Comparison of ENCODE assay signal across 9 cellular contexts in the genomic region with DNA sequence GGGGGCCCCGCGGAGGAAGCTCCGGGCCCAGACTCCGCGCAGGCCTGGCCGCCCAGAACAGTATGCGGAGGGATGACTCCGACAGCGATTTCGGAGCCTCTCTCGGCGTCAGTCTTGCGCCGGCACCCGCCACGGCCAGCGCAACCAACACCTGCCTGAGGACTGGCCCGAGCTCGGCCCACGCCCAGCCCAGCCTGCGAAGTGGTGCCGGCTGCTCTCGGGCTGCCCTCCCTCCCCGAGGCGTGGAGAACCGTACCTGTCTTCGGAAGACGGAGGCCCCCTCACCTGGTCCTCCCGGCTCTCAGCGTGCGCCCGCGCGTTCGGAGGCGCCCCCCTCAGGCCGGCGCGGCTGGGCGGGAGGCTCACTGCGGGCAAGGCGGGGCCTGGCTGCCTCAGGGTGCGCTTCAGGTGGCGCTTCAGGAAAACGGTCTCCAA. TPM values are rescaled to one million over a fixed set of nuclear protein-coding genes. Genes with fewer than 3 reads are reported as not detected.
DNase-seq lines count a peak whose midpoint lies in the region; ATAC-seq, FAIRE-seq and TF ChIP-seq lines count a peak whose summit lies in the region.
"Had no signal": no experiment of that assay in that cellular context is flagged by ENCODE, and none has a peak within 500 bp of the region (broad histone marks: within the 10 kb centered on the region; RNA-seq: fewer than 3 reads in every experiment).

M1AP (minus strand) TSS at position 322 of the 435 bp plus-strand sequence. CDS start 8,055 bp downstream, outside the sequence.

- 8 to 12% methylated on average over 42 to 45 of the region's 45 CpGs for WGBS in heart right ventricle, 2 donors
- no CpG with 5 or more reads among the region's 45 CpGs for WGBS in trophoblast cell (ENCODE audit: extremely low coverage, insufficient coverage, insufficient read length)

- peak within 1 kb of the TSS; percentile 26 for H3K14ac ChIP-seq in trophoblast cell (ENCODE audit: low read length)

- peak within 1 kb of the TSS; percentile 25 for H2BK120ac ChIP-seq in trophoblast cell (ENCODE audit: insufficient read depth, low read length, poor library complexity)

- ATAC-seq in activated T-cell treated with anti-CD3 and anti-CD28 coated beads, Interleukin-2, amount 50 U/mL, for 72 hours (replicated peaks in 1 of 2) = peak; percentile 43 to 58
- ATAC-seq in heart right ventricle (peak in 5 of 8 donors; percentile 9 to 64 (median 28)), GM21717 (IDR thresholded peaks at IDR 0.05; ENCODE audit: unreplicated experiment) (no peak), GM18907 (IDR thresholded peaks at IDR 0.05; ENCODE audit: unreplicated experiment) (no peak), HG03025 (IDR thresholded peaks at IDR 0.05; ENCODE audit: low FRiP score, unreplicated experiment) (no peak)

- peaks cover 0 to 1% of the 10 kb centered on the region in 2 donors for H3K9me3 Mint-ChIP-seq in activated T-cell treated with anti-CD3 and anti-CD28 coated beads, Interleukin-2, amount 50 U/mL, for 72 hours

- peak within 1 kb of the TSS; percentile 27 to 41 for H3K4me3 Mint-ChIP-seq in activated T-cell treated with anti-CD3 and anti-CD28 coated beads, Interleukin-2, amount 50 U/mL, for 72 hours

- H3K27me3 ChIP-seq in heart right ventricle (peaks cover 0 to 57% (median 34%) of the 10 kb centered on the region in 7 donors), trophoblast cell (ENCODE audit: insufficient read depth, low read length) (no peaks in the 10 kb centered on the region)

- H3K9ac ChIP-seq in trophoblast cell (ENCODE audit: low read length) = no peak within 1 kb of the TSS

- no peak within 1 kb of the TSS for H3K27ac ChIP-seq in heart right ventricle
- no peak within 1 kb of the TSS for H3K27ac ChIP-seq in trophoblast cell (ENCODE audit: low read depth, low read length)

- no peak within 1 kb of the TSS for H4K91ac ChIP-seq in trophoblast cell (ENCODE audit: low read depth, low read length)

- TF ChIP-seq CTCF in GM13976 (IDR thresholded peaks at IDR 0.05; ENCODE audit: borderline replicate concordance, control extremely low read depth, extremely low read depth, insufficient read depth, missing control alignments) = peak; percentile 21
- peak in 2 of 9 donors; percentile 12 to 20 for TF ChIP-seq CTCF in heart right ventricle (IDR thresholded peaks at IDR 0.05)

- H3K4me1 Mint-ChIP-seq in activated T-cell treated with anti-CD3 and anti-CD28 coated beads, Interleukin-2, amount 50 U/mL, for 72 hours (ENCODE audit: low read depth) = peaks cover 5% of the 10 kb centered on the region

- H2AK5ac ChIP-seq in trophoblast cell (ENCODE audit: low read length) = no peak within 1 kb of the TSS

- peaks cover 42% of the 10 kb centered on the region for H3K27me3 Mint-ChIP-seq in activated T-cell treated with anti-CD3 and anti-CD28 coated beads, Interleukin-2, amount 50 U/mL, for 72 hours (ENCODE audit: low read depth)

- H3K36me3 Mint-ChIP-seq in activated T-cell treated with anti-CD3 and anti-CD28 coated beads, Interleukin-2, amount 50 U/mL, for 72 hours (ENCODE audit: insufficient read depth in 2 of 2) = peaks cover 0 to 2% of the 10 kb centered on the region in 2 donors

- peak within 1 kb of the TSS; percentile 76 for H4K8ac ChIP-seq in trophoblast cell (ENCODE audit: low read depth, low read length)

- H3K4me3 ChIP-seq in heart right ventricle (peak within 1 kb of the TSS in 8 of 10 donors; percentile 3 to 34 (median 17)), trophoblast cell (ENCODE audit: low read depth, low read length) (peak within 1 kb of the TSS; percentile 67)

- peak within 1 kb of the TSS; percentile 38 for H3K18ac ChIP-seq in trophoblast cell (ENCODE audit: low read length)

- no peak within 1 kb of the TSS for H3K4ac ChIP-seq in trophoblast cell (ENCODE audit: low read depth, low read length)

- no peak for FAIRE-seq in GM19239 (lab: Jason Lieb, UNC)
- FAIRE-seq: G401.6 had no signal

- no peak within 1 kb of the TSS for H3K27ac Mint-ChIP-seq in activated T-cell treated with anti-CD3 and anti-CD28 coated beads, Interleukin-2, amount 50 U/mL, for 72 hours

- H3K9me3 ChIP-seq in heart right ventricle (no peaks in the 10 kb centered on the region), trophoblast cell (ENCODE audit: insufficient read depth, low read depth, low read length) (peaks cover 2% of the 10 kb centered on the region)

- H4K12ac ChIP-seq in trophoblast cell (ENCODE audit: low read depth, low read length) = peak within 1 kb of the TSS; percentile 10

- in situ Hi-C loops in GM13976 (cut with MboI; ENCODE audit: low sequenced_read_pairs, unreplicated experiment) = no loop called here

- peak; percentile 51 for DNase-seq in GM13976 (ENCODE audit: low spot score)
- DNase-seq in activated T-cell treated with anti-CD3 and anti-CD28 coated beads, Interleukin-2, amount 50 U/mL, for 72 hours = peak in 1 of 2 donors; percentile 32
- DNase-seq in heart right ventricle = no peak
- peak; percentile 59 to 79 for DNase-seq in trophoblast cell
- DNase-seq in GM19239 (ENCODE audit: insufficient read length, low spot score) = no peak

- peak within 1 kb of the TSS; percentile 77 for H2AFZ ChIP-seq in trophoblast cell (ENCODE audit: insufficient read depth, low read length, poor library complexity)

- no peaks in the 10 kb centered on the region for H3K79me1 ChIP-seq in trophoblast cell (ENCODE audit: low read length)

- peaks cover 3% of the 10 kb centered on the region for H3K79me2 ChIP-seq in trophoblast cell (ENCODE audit: control insufficient read depth, insufficient read depth, low read length, poor library complexity)

- no peak within 1 kb of the TSS for H2BK5ac ChIP-seq in trophoblast cell (ENCODE audit: low read depth, low read length, poor library complexity)

- intact Hi-C loops in heart right ventricle (cut with DNase I) = no loop called here

- H3K4me1 ChIP-seq in heart right ventricle (peaks cover 0 to 5% (median 0%) of the 10 kb centered on the region in 9 donors), trophoblast cell (ENCODE audit: control insufficient read depth in 1 of 2, insufficient read depth in 2 of 2, low read length in 2 of 2) (peaks cover 4 to 8% of the 10 kb centered on the region in 2 experiments)

- peak within 1 kb of the TSS; percentile 95 for H3K4me2 ChIP-seq in trophoblast cell (ENCODE audit: low read length)

- H3K36me3 ChIP-seq in heart right ventricle (no peaks in the 10 kb centered on the region), trophoblast cell (ENCODE audit: control insufficient read depth in 1 of 2, insufficient read depth in 2 of 2, low read length in 2 of 2) (no peaks in the 10 kb centered on the region)

- no peak within 1 kb of the TSS for H3K23ac ChIP-seq in trophoblast cell (ENCODE audit: low read length)

- H2BK12ac ChIP-seq in trophoblast cell (ENCODE audit: low read length) = no peak within 1 kb of the TSS

RNA-seq across cellular contexts. Expression of gene M1AP, which starts in this region (rescaled TPM):
- total RNA-seq in activated T-cell treated with anti-CD3 and anti-CD28 coated beads, Interleukin-2, amount 50 U/mL, for 72 hours = not detected
- under 1 TPM in 3 of 10 donors, not detected in 7; 0.12 to 0.42 (median 0.18) TPM for total RNA-seq in heart right ventricle
- polyA plus RNA-seq in heart right ventricle = under 1 TPM; 0.03 to 0.44 TPM
- 0.56 and 0.89 TPM in 2 replicates for polyA plus RNA-seq in trophoblast cell (2013)

Comparison
In these comparisons a context has a peak if more than half of its experiments do, and no peak if none do; other contexts are left out.
1. Peak in ATAC-seq in activated T-cell treated with anti-CD3 and anti-CD28 coated beads, Interleukin-2, amount 50 U/mL, for 72 hours; RNA of the gene not detected or under 1 TPM.
2. Peak in ATAC-seq and H3K4me3 ChIP-seq in heart right ventricle; RNA of the gene not detected or under 1 TPM.
3. DNase-seq: peak in GM13976 (single experiment) and trophoblast cell (2 of 2); none in heart right ventricle (0 of 2) and GM19239 (single experiment).